In the genomic region with DNA sequence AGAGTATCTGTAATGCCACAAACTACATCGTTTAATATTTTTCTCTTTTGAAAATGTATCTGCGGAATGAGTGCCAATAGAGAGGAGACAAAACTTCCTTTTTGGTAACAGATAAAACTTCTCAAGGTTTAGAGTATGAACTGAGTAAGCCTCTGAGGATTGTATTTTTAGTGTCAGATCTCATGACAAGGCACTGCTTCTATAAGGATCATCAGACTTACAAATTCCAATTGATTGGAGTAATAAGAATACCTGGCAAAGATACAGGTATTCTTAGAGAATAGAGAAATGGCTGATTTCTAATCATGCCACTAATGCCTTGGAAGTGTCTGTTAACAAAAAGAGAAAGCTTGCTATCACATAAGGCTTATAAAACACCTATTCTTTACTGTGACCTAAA, we compare ENCODE assay signal across 1 cellular context.
TF ChIP-seq lines count a peak whose summit lies in the region.

No MANE protein-coding gene starts in this region.

TF ChIP-seq in GM23338, 12 proteins besides CTCF, POLR2A, EP300 and RAD21 (continued from another document):
- TF ChIP-seq, protein P1, sequence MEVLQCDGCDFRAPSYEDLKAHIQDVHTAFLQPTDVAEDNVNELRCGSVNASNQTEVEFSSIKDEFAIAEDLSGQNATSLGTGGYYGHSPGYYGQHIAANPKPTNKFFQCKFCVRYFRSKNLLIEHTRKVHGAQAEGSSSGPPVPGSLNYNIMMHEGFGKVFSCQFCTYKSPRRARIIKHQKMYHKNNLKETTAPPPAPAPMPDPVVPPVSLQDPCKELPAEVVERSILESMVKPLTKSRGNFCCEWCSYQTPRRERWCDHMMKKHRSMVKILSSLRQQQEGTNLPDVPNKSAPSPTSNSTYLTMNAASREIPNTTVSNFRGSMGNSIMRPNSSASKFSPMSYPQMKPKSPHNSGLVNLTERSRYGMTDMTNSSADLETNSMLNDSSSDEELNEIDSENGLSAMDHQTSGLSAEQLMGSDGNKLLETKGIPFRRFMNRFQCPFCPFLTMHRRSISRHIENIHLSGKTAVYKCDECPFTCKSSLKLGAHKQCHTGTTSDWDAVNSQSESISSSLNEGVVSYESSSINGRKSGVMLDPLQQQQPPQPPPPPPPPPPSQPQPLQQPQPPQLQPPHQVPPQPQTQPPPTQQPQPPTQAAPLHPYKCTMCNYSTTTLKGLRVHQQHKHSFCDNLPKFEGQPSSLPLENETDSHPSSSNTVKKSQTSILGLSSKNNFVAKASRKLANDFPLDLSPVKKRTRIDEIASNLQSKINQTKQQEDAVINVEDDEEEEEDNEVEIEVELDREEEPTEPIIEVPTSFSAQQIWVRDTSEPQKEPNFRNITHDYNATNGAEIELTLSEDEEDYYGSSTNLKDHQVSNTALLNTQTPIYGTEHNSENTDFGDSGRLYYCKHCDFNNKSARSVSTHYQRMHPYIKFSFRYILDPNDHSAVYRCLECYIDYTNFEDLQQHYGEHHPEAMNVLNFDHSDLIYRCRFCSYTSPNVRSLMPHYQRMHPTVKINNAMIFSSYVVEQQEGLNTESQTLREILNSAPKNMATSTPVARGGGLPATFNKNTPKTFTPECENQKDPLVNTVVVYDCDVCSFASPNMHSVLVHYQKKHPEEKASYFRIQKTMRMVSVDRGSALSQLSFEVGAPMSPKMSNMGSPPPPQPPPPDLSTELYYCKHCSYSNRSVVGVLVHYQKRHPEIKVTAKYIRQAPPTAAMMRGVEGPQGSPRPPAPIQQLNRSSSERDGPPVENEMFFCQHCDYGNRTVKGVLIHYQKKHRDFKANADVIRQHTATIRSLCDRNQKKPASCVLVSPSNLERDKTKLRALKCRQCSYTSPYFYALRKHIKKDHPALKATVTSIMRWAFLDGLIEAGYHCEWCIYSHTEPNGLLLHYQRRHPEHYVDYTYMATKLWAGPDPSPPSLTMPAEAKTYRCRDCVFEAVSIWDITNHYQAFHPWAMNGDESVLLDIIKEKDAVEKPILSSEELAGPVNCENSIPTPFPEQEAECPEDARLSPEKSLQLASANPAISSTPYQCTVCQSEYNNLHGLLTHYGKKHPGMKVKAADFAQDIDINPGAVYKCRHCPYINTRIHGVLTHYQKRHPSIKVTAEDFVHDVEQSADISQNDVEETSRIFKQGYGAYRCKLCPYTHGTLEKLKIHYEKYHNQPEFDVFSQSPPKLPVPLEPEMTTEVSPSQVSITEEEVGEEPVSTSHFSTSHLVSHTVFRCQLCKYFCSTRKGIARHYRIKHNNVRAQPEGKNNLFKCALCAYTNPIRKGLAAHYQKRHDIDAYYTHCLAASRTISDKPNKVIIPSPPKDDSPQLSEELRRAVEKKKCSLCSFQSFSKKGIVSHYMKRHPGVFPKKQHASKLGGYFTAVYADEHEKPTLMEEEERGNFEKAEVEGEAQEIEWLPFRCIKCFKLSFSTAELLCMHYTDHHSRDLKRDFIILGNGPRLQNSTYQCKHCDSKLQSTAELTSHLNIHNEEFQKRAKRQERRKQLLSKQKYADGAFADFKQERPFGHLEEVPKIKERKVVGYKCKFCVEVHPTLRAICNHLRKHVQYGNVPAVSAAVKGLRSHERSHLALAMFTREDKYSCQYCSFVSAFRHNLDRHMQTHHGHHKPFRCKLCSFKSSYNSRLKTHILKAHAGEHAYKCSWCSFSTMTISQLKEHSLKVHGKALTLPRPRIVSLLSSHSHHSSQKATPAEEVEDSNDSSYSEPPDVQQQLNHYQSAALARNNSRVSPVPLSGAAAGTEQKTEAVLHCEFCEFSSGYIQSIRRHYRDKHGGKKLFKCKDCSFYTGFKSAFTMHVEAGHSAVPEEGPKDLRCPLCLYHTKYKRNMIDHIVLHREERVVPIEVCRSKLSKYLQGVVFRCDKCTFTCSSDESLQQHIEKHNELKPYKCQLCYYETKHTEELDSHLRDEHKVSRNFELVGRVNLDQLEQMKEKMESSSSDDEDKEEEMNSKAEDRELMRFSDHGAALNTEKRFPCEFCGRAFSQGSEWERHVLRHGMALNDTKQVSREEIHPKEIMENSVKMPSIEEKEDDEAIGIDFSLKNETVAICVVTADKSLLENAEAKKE (CRISPR knock-in tag; IDR thresholded peaks at IDR 0.05) = no peak
- TF ChIP-seq, protein P2, sequence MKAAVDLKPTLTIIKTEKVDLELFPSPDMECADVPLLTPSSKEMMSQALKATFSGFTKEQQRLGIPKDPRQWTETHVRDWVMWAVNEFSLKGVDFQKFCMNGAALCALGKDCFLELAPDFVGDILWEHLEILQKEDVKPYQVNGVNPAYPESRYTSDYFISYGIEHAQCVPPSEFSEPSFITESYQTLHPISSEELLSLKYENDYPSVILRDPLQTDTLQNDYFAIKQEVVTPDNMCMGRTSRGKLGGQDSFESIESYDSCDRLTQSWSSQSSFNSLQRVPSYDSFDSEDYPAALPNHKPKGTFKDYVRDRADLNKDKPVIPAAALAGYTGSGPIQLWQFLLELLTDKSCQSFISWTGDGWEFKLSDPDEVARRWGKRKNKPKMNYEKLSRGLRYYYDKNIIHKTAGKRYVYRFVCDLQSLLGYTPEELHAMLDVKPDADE (IDR thresholded peaks at IDR 0.05) = no peak
- TF ChIP-seq EZH2 (IDR thresholded peaks at IDR 0.05; ENCODE audit: low read depth, unreplicated experiment) (no peak), POLR2AphosphoS5 (IDR thresholded peaks at IDR 0.05; ENCODE audit: low read depth) (no peak)
TF ChIP-seq in GM23338: peak in this region for 0.
